In the genomic region with DNA sequence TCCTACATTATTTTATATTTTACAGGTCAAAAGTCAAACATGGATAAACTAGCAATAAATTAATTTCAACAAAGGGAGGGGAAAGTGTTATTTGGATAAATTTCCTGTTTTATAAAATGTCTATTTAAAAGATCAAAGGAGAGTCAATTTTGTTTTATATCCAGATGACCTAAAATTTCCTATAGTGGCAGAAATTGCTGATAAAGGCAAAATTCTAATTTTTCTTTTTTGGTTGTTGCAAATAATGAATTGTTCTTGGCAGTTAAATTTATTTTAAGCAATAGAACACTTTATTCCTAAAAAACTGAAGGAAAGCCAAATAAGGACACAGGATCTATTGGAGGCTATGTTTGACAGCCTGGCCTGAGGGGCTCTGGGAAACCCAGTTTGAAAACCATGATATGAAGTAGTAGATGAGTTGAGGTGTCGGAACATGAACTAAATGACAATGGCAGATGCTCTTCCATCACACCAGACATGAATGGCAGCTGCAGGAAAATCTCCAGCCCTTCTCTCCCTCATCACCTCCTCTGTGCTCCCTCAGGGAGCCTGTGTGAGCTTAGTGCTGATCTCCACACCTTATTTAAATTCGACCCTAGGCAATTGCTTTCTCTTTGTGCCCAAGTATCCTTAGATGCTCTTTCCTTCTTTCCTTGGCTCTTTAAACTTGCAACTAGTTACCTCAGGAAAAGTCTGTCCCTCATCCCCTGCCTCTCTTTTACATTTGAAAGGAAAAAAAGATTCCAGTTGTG, we compare ENCODE assay signal across 33 cellular contexts.
"Had no signal": no experiment of that assay in that cellular context is flagged by ENCODE, and none has a peak within 500 bp of the region (broad histone marks: within the 10 kb centered on the region; RNA-seq: fewer than 3 reads in every experiment).

No MANE protein-coding gene starts in this region.

- H3K27ac Mint-ChIP-seq: activated naive CD8-positive, alpha-beta T cell treated with anti-CD3 and anti-CD28 coated beads, Interleukin-2, amount 50 U/mL, for 24 hours; activated T-helper 1 cell treated with anti-CD3 and anti-CD28 coated beads, Interleukin-12 subunit alpha, Interleukin-12 subunit beta, Interleukin-2, Interleukin-4 antibody, amounts not matched to agents 30 ng/mL and 10 ng/mL and 1 ng/mL, durations not matched to agents 14 hours and 24 hours and 36 hours; naive B cell; nephron progenitor cell; stimulated activated effector memory CD8-positive, alpha-beta T cell treated with anti-CD3 and anti-CD28 coated beads, Interleukin-12 subunit alpha, Interleukin-12 subunit beta, amount 100 ng/mL, for 72 hours; stimulated activated naive CD8-positive, alpha-beta T cell treated with anti-CD3 and anti-CD28 coated beads, Interleukin-15, amount 100 ng/mL, for 72 hours; T-cell; T-helper 2 cell treated with Interferon-gamma antibody and Interleukin-4, amounts not matched to agents 5 μg/mL and 100 μg/mL, for 36 hours; type B pancreatic cell had no signal

- H3K36me3 ChIP-seq: gastroesophageal sphincter, ovary, prostate gland had no signal

- ATAC-seq: activated CD4-positive, CD25-positive, alpha-beta regulatory T cell treated with anti-CD3 and anti-CD28 coated beads, Interleukin-2, amount 50 U/mL, for 24 hours; activated naive CD8-positive, alpha-beta T cell treated with anti-CD3 and anti-CD28 coated beads, Interleukin-2, amount 50 U/mL, for 24 hours; gastroesophageal sphincter; left cardiac atrium; left ventricle myocardium superior; sciatic nerve; stimulated activated effector memory CD8-positive, alpha-beta T cell treated with anti-CD3 and anti-CD28 coated beads, Interleukin-12 subunit alpha, Interleukin-12 subunit beta, amount 100 ng/mL, for 72 hours; stimulated activated naive CD8-positive, alpha-beta T cell treated with anti-CD3 and anti-CD28 coated beads, Interleukin-15, amount 100 ng/mL, for 72 hours; T-cell had no signal

- H3K9me3 ChIP-seq: ovary, prostate gland had no signal

- H3K36me3 Mint-ChIP-seq: naive B cell; stimulated activated effector memory CD8-positive, alpha-beta T cell treated with anti-CD3 and anti-CD28 coated beads, Interleukin-12 subunit alpha, Interleukin-12 subunit beta, amount 100 ng/mL, for 72 hours; T-cell; type B pancreatic cell had no signal

- H3K4me1 Mint-ChIP-seq: activated naive CD8-positive, alpha-beta T cell treated with anti-CD3 and anti-CD28 coated beads, Interleukin-2, amount 50 U/mL, for 24 hours; naive B cell; nephron progenitor cell; stimulated activated effector memory CD8-positive, alpha-beta T cell treated with anti-CD3 and anti-CD28 coated beads, Interleukin-12 subunit alpha, Interleukin-12 subunit beta, amount 100 ng/mL, for 72 hours; stimulated activated naive CD8-positive, alpha-beta T cell treated with anti-CD3 and anti-CD28 coated beads, Interleukin-15, amount 100 ng/mL, for 72 hours; T-cell had no signal

- H3K4me3 ChIP-seq: gastroesophageal sphincter, ovary, prostate gland, skin epidermis had no signal

- FAIRE-seq: endothelial cell of umbilical vein, keratinocyte had no signal

- H3K9me3 Mint-ChIP-seq: activated naive CD8-positive, alpha-beta T cell treated with anti-CD3 and anti-CD28 coated beads, Interleukin-2, amount 50 U/mL, for 24 hours; activated T-helper 1 cell treated with anti-CD3 and anti-CD28 coated beads, Interleukin-12 subunit alpha, Interleukin-12 subunit beta, Interleukin-2, Interleukin-4 antibody, amounts not matched to agents 30 ng/mL and 10 ng/mL and 1 ng/mL, durations not matched to agents 14 hours and 24 hours and 36 hours; naive B cell; stimulated activated naive CD8-positive, alpha-beta T cell treated with anti-CD3 and anti-CD28 coated beads, Interleukin-15, amount 100 ng/mL, for 72 hours; T-cell; T-helper 2 cell treated with Interferon-gamma antibody and Interleukin-4, amounts not matched to agents 5 μg/mL and 100 μg/mL, for 36 hours; type B pancreatic cell had no signal

- H3K27me3 Mint-ChIP-seq: activated naive CD8-positive, alpha-beta T cell treated with anti-CD3 and anti-CD28 coated beads, Interleukin-2, amount 50 U/mL, for 24 hours; naive B cell; stimulated activated naive CD8-positive, alpha-beta T cell treated with anti-CD3 and anti-CD28 coated beads, Interleukin-15, amount 100 ng/mL, for 72 hours; T-cell; type B pancreatic cell had no signal

- H3K4me1 ChIP-seq: prostate gland had no signal

- H3K27me3 ChIP-seq: gastroesophageal sphincter, ovary had no signal

- H3K4me3 Mint-ChIP-seq: activated naive CD8-positive, alpha-beta T cell treated with anti-CD3 and anti-CD28 coated beads, Interleukin-2, amount 50 U/mL, for 24 hours; activated T-helper 1 cell treated with anti-CD3 and anti-CD28 coated beads, Interleukin-12 subunit alpha, Interleukin-12 subunit beta, Interleukin-2, Interleukin-4 antibody, amounts not matched to agents 30 ng/mL and 10 ng/mL and 1 ng/mL, durations not matched to agents 14 hours and 24 hours and 36 hours; naive B cell; nephron progenitor cell; stimulated activated effector memory CD8-positive, alpha-beta T cell treated with anti-CD3 and anti-CD28 coated beads, Interleukin-12 subunit alpha, Interleukin-12 subunit beta, amount 100 ng/mL, for 72 hours; stimulated activated naive CD8-positive, alpha-beta T cell treated with anti-CD3 and anti-CD28 coated beads, Interleukin-15, amount 100 ng/mL, for 72 hours; T-cell; T-helper 2 cell treated with Interferon-gamma antibody and Interleukin-4, amounts not matched to agents 5 μg/mL and 100 μg/mL, for 36 hours; type B pancreatic cell had no signal

- H3K27ac ChIP-seq: gastroesophageal sphincter, ovary, prostate gland, skin epidermis, VCaP had no signal

- DNase-seq: activated CD4-positive, alpha-beta T cell treated with anti-CD3 and anti-CD28 coated beads for 48 hours; activated CD4-positive, alpha-beta T cell treated with anti-CD3 and anti-CD28 coated beads, Interleukin-2, amount 50 U/mL, for 48 hours; activated CD8-positive, alpha-beta memory T cell treated with anti-CD3 and anti-CD28 coated beads, Interleukin-2, amount 50 U/mL, for 4 hours; activated gamma-delta T cell; activated naive CD4-positive, alpha-beta T cell treated with anti-CD3 and anti-CD28 coated beads, Interleukin-2, amount 50 U/mL, for 16 hours; activated naive CD8-positive, alpha-beta T cell treated with anti-CD3 and anti-CD28 coated beads, Interleukin-2, amount 50 U/mL, for 24 hours; activated T-cell treated with anti-CD3 and anti-CD28 coated beads, Interleukin-2, amount 50 U/mL, for 1 hour; amygdala; caudate nucleus; head of caudate nucleus; hypothalamus; left cardiac atrium; left ventricle myocardium superior; naive B cell; nephron progenitor cell; ovary; retina; stimulated activated CD4-positive, alpha-beta T cell treated with anti-CD3 and anti-CD28 coated beads, Interleukin-4, amount 100 ng/mL, for 24 hours; stimulated activated naive CD8-positive, alpha-beta T cell treated with anti-CD3 and anti-CD28 coated beads, Interleukin-15, amount 100 ng/mL, for 72 hours; substantia nigra; T-cell had no signal
